Comparison of ENCODE assay signal across 23 cellular contexts in genomic region chr4:92477309-92477708, GRCh38.
DNase-seq lines count a peak whose midpoint lies in the region; ATAC-seq, FAIRE-seq and TF ChIP-seq lines count a peak whose summit lies in the region.
"Had no signal": no experiment of that assay in that cellular context is flagged by ENCODE, and none has a peak within 500 bp of the region (broad histone marks: within the 10 kb centered on the region; RNA-seq: fewer than 3 reads in every experiment).

No MANE protein-coding gene starts in this region.

- peak overlapping the region; percentile 47 for H3K4me2 ChIP-seq in GM23338
- H3K4me2 ChIP-seq: BLaER1 had no signal

- H3K4me3 Mint-ChIP-seq in GM23338: no peak overlapping the region
- no peak overlapping the region for H3K4me3 Mint-ChIP-seq in natural killer cell treated with Interleukin-12 subunit alpha and Interleukin-12 subunit beta and Interleukin-15 and Interleukin-18, amount 100 ng/mL, for 72 hours
- H3K4me3 Mint-ChIP-seq: CD14-positive monocyte; CD4-positive, alpha-beta memory T cell; CD4-positive, CD25-positive, alpha-beta regulatory T cell; CD8-positive, alpha-beta memory T cell had no signal

- H3K36me3 ChIP-seq in GM23338 (ENCODE audit: insufficient read depth) (no peaks in the 10 kb centered on the region), bronchial epithelial cell (ENCODE audit: control insufficient read depth, insufficient read depth, low read length) (no peaks in the 10 kb centered on the region)
- H3K36me3 ChIP-seq: BE2C, BLaER1 had no signal

- peaks cover 67% of the 10 kb centered on the region for H3K4me1 Mint-ChIP-seq in GM23338
- H3K4me1 Mint-ChIP-seq in natural killer cell treated with Interleukin-12 subunit alpha and Interleukin-12 subunit beta and Interleukin-15 and Interleukin-18, amount 100 ng/mL, for 72 hours (ENCODE audit: low read depth in 2 of 2): no peaks in the 10 kb centered on the region
- H3K4me1 Mint-ChIP-seq: CD14-positive monocyte; CD4-positive, alpha-beta memory T cell; CD4-positive, CD25-positive, alpha-beta regulatory T cell; CD8-positive, alpha-beta memory T cell had no signal

- no peaks in the 10 kb centered on the region for H3F3A ChIP-seq in GM23338 (replicated peaks; ENCODE audit: low read depth)

- H3K27me3 ChIP-seq in GM23338 (ENCODE audit: insufficient read depth): no peaks in the 10 kb centered on the region
- H3K27me3 ChIP-seq in bronchial epithelial cell (ENCODE audit: control insufficient read depth, insufficient read depth, low read length): no peaks in the 10 kb centered on the region
- H3K27me3 ChIP-seq in foreskin keratinocyte: no peaks in the 10 kb centered on the region
- H3K27me3 ChIP-seq: BE2C, BLaER1 had no signal

- peaks cover 61% of the 10 kb centered on the region for H3K4me1 ChIP-seq in GM23338 (ENCODE audit: insufficient read depth)
- no peaks in the 10 kb centered on the region for H3K4me1 ChIP-seq in foreskin keratinocyte
- H3K4me1 ChIP-seq: BE2C, BLaER1, Caco-2 had no signal

- H3K27me3 Mint-ChIP-seq in GM23338 (ENCODE audit: insufficient read depth, low read depth, poor library complexity): peaks cover 2% of the 10 kb centered on the region
- H3K27me3 Mint-ChIP-seq in natural killer cell treated with Interleukin-12 subunit alpha and Interleukin-12 subunit beta and Interleukin-15 and Interleukin-18, amount 100 ng/mL, for 72 hours: no peaks in the 10 kb centered on the region
- H3K27me3 Mint-ChIP-seq: CD4-positive, alpha-beta memory T cell; CD4-positive, CD25-positive, alpha-beta regulatory T cell; CD8-positive, alpha-beta memory T cell had no signal

- no peaks in the 10 kb centered on the region for H3K9me2 ChIP-seq in GM23338 (ENCODE audit: insufficient read depth)

- FAIRE-seq in bronchial epithelial cell (lab: Jason Lieb, UNC): no peak
- FAIRE-seq: D721Med, GM12891, GM19239 had no signal

- H3K79me2 ChIP-seq in GM23338 (replicated peaks; ENCODE audit: insufficient read depth): peaks cover 100% of the 10 kb centered on the region

- H3K4me3 ChIP-seq in GM23338: no peak overlapping the region
- H3K4me3 ChIP-seq in bronchial epithelial cell (ENCODE audit: low read depth, low read length): no peak overlapping the region
- H3K4me3 ChIP-seq: BLaER1 had no signal

- TF ChIP-seq CTCF in GM23338 (conservative IDR thresholded peaks at IDR 0.05; ENCODE audit: low read depth in 2 of 2) (no peak), bronchial epithelial cell (IDR thresholded peaks at IDR 0.05; ENCODE audit: insufficient read depth, low read length, severe bottlenecking) (no peak), foreskin keratinocyte (conservative IDR thresholded peaks at IDR 0.05) (no peak)

- no peaks in the 10 kb centered on the region for H3K9me3 Mint-ChIP-seq in GM23338
- peaks cover 6% of the 10 kb centered on the region for H3K9me3 Mint-ChIP-seq in natural killer cell treated with Interleukin-12 subunit alpha and Interleukin-12 subunit beta and Interleukin-15 and Interleukin-18, amount 100 ng/mL, for 72 hours

- H3K36me3 Mint-ChIP-seq in GM23338 (ENCODE audit: low read depth): no peaks in the 10 kb centered on the region
- H3K36me3 Mint-ChIP-seq in natural killer cell treated with Interleukin-12 subunit alpha and Interleukin-12 subunit beta and Interleukin-15 and Interleukin-18, amount 100 ng/mL, for 72 hours: no peaks in the 10 kb centered on the region
- H3K36me3 Mint-ChIP-seq: CD14-positive monocyte; CD4-positive, alpha-beta memory T cell; CD4-positive, CD25-positive, alpha-beta regulatory T cell; CD8-positive, alpha-beta memory T cell had no signal

- DNase-seq in GM23338 (ENCODE audit: low spot score) (no peak), bronchial epithelial cell (ENCODE audit: low read depth) (peak; percentile 3), foreskin keratinocyte (peak; percentile 18 to 54), mesenteric fat pad (ENCODE audit: low spot score) (no peak)
- DNase-seq in natural killer cell treated with Interleukin-12 subunit alpha and Interleukin-12 subunit beta and Interleukin-15 and Interleukin-18, amount 100 ng/mL, for 72 hours (ENCODE audit: low spot score): no peak
- DNase-seq: 8988T; ACHN; BE2C; C1 segment of cervical spinal cord; Caco-2; Calu3; CD4-positive, alpha-beta memory T cell; CD4-positive, CD25-positive, alpha-beta regulatory T cell; CD8-positive, alpha-beta memory T cell; DMS79 treated with DMSO at 0.1 percent for 48 hours; GF-D8 had no signal

- ATAC-seq in GM23338 (no peak), foreskin keratinocyte (peak; percentile 74), GM21526 (IDR thresholded peaks at IDR 0.05; ENCODE audit: low FRiP score, unreplicated experiment) (no peak), HG02981 (IDR thresholded peaks at IDR 0.05; ENCODE audit: unreplicated experiment) (no peak)
- ATAC-seq in natural killer cell treated with Interleukin-12 subunit alpha and Interleukin-12 subunit beta and Interleukin-15 and Interleukin-18, amount 100 ng/mL, for 72 hours: no peak

- H3K27ac ChIP-seq in GM23338 (ENCODE audit: low read depth) (no peak overlapping the region), foreskin keratinocyte (no peak overlapping the region)
- H3K27ac ChIP-seq: BLaER1 had no signal

- peaks cover 27% of the 10 kb centered on the region for H4K20me1 ChIP-seq in GM23338 (replicated peaks; ENCODE audit: insufficient read depth)
- H4K20me1 ChIP-seq: BLaER1 had no signal

- H2AFZ ChIP-seq in GM23338: no peak overlapping the region

- H3K27ac Mint-ChIP-seq in GM23338: no peak overlapping the region
- H3K27ac Mint-ChIP-seq in natural killer cell treated with Interleukin-12 subunit alpha and Interleukin-12 subunit beta and Interleukin-15 and Interleukin-18, amount 100 ng/mL, for 72 hours: no peak overlapping the region
- H3K27ac Mint-ChIP-seq: CD14-positive monocyte; CD4-positive, alpha-beta memory T cell; CD4-positive, CD25-positive, alpha-beta regulatory T cell; CD8-positive, alpha-beta memory T cell had no signal

TF ChIP-seq in GM23338, 12 proteins besides CTCF, POLR2A, EP300 and RAD21 (continues in another document):
- TF ChIP-seq EZH2 (IDR thresholded peaks at IDR 0.05; ENCODE audit: low read depth, unreplicated experiment) (no peak), NANOG (IDR thresholded peaks at IDR 0.05; ENCODE audit: borderline replicate concordance) (no peak)
- TF ChIP-seq, protein P1, sequence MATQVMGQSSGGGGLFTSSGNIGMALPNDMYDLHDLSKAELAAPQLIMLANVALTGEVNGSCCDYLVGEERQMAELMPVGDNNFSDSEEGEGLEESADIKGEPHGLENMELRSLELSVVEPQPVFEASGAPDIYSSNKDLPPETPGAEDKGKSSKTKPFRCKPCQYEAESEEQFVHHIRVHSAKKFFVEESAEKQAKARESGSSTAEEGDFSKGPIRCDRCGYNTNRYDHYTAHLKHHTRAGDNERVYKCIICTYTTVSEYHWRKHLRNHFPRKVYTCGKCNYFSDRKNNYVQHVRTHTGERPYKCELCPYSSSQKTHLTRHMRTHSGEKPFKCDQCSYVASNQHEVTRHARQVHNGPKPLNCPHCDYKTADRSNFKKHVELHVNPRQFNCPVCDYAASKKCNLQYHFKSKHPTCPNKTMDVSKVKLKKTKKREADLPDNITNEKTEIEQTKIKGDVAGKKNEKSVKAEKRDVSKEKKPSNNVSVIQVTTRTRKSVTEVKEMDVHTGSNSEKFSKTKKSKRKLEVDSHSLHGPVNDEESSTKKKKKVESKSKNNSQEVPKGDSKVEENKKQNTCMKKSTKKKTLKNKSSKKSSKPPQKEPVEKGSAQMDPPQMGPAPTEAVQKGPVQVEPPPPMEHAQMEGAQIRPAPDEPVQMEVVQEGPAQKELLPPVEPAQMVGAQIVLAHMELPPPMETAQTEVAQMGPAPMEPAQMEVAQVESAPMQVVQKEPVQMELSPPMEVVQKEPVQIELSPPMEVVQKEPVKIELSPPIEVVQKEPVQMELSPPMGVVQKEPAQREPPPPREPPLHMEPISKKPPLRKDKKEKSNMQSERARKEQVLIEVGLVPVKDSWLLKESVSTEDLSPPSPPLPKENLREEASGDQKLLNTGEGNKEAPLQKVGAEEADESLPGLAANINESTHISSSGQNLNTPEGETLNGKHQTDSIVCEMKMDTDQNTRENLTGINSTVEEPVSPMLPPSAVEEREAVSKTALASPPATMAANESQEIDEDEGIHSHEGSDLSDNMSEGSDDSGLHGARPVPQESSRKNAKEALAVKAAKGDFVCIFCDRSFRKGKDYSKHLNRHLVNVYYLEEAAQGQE (IDR thresholded peaks at IDR 0.05; ENCODE audit: unreplicated experiment): no peak

Comparison
In these comparisons a context has a peak if more than half of its experiments do, and no peak if none do; other contexts are left out.
1. DNase-seq: peak in bronchial epithelial cell (single experiment) and foreskin keratinocyte (2 of 2); none in GM23338 (single experiment), natural killer cell treated with Interleukin-12 subunit alpha and Interleukin-12 subunit beta and Interleukin-15 and Interleukin-18, amount 100 ng/mL, for 72 hours (single experiment) and mesenteric fat pad (single experiment).